7 cellular contexts compared by ENCODE assay signal in genomic region chr7:144629598-144629997, GRCh38.
"Had no signal": no experiment of that assay in that cellular context is flagged by ENCODE, and none has a peak within 500 bp of the region (broad histone marks: within the 10 kb centered on the region; RNA-seq: fewer than 3 reads in every experiment).

No MANE protein-coding gene starts in this region.

- H3K4me3 ChIP-seq: GM12878 had no signal

- ATAC-seq: GM12878 had no signal

- FAIRE-seq: GM12878, GM12891, GM12892, GM18507, GM19239 had no signal

- DNase-seq: GDM1, GF-D8 had no signal
